Comparison of ENCODE assay signal across 1 cellular context in the genomic region with DNA sequence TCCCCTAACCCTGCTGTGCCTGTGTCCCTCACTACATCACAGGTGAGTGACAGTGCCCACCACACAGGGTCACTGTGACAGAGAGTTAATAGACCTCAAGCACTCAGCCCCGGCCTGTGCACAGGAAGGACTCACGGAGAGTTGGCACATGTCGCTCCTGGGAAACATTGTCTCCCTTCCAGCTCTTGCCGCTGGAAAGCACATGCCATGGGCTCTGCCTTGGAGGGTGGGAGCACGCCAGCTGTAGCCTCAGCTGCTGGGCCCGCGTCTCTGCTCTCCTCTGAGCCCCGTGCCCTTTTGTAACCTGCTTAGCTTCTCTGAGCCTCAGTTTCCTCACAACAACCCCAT.
TF ChIP-seq lines count a peak whose summit lies in the region.

No MANE protein-coding gene starts in this region.

TF ChIP-seq in A549, 52 proteins besides CTCF, POLR2A, EP300 and RAD21 (continued from another document):
- TF ChIP-seq, protein P1, sequence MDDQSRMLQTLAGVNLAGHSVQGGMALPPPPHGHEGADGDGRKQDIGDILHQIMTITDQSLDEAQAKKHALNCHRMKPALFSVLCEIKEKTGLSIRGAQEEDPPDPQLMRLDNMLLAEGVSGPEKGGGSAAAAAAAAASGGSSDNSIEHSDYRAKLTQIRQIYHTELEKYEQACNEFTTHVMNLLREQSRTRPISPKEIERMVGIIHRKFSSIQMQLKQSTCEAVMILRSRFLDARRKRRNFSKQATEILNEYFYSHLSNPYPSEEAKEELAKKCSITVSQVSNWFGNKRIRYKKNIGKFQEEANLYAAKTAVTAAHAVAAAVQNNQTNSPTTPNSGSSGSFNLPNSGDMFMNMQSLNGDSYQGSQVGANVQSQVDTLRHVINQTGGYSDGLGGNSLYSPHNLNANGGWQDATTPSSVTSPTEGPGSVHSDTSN (IDR thresholded peaks at IDR 0.05) = no peak
- no peak for TF ChIP-seq RFX5 (IDR thresholded peaks at IDR 0.05)
- no peak for TF ChIP-seq RCOR1 (IDR thresholded peaks at IDR 0.05; ENCODE audit: low read depth, low read length)
- no peak for TF ChIP-seq HEYL (CRISPR knock-in tag; IDR thresholded peaks at IDR 0.05)
- TF ChIP-seq HOXA7 (CRISPR knock-in tag; IDR thresholded peaks at IDR 0.05) = no peak
- TF ChIP-seq CEBPB (IDR thresholded peaks at IDR 0.05) = no peak
- TF ChIP-seq CHD4 (IDR thresholded peaks at IDR 0.05; ENCODE audit: borderline replicate concordance) = no peak
